Comparison of ENCODE assay signal across 9 cellular contexts in genomic region chr18:74331404-74331803, GRCh38. TPM values are rescaled to one million over a fixed set of nuclear protein-coding genes. Genes with fewer than 3 reads are reported as not detected.
DNase-seq lines count a peak whose midpoint lies in the region; ATAC-seq and TF ChIP-seq lines count a peak whose summit lies in the region.
"Had no signal": no experiment of that assay in that cellular context is flagged by ENCODE, and none has a peak within 500 bp of the region (broad histone marks: within the 10 kb centered on the region; RNA-seq: fewer than 3 reads in every experiment).

No MANE protein-coding gene starts in this region.

- H4K20me1 ChIP-seq in PC-9 (ENCODE audit: insufficient read depth): no peaks in the 10 kb centered on the region

- peak in 3 of 4 donors; percentile 61 to 78 (median 72) for ATAC-seq in heart left ventricle
- ATAC-seq in GM19397 (IDR thresholded peaks at IDR 0.05; ENCODE audit: unreplicated experiment): no peak

- no peak overlapping the region for H3K4me3 ChIP-seq in PC-9
- no peak overlapping the region for H3K4me3 ChIP-seq in heart left ventricle

- H3K79me2 ChIP-seq in PC-9 (ENCODE audit: low read depth): no peaks in the 10 kb centered on the region

- DNase-seq in ACHN (peak; percentile 47), GM13977 (ENCODE audit: low spot score) (no peak), PC-9 (peak in 1 of 2 experiments; percentile 46), heart left ventricle (no peak), ureter (ENCODE audit: low spot score) (no peak), GF-D8 (lab: John Stamatoyannopoulos, UW) (no peak)
- DNase-seq in activated T-cell treated with anti-CD3 and anti-CD28 coated beads, Interleukin-2, amount 50 U/mL, for 1 hour: no peak

- no peaks in the 10 kb centered on the region for H3K36me3 ChIP-seq in PC-9 (ENCODE audit: low read depth)
- no peaks in the 10 kb centered on the region for H3K36me3 ChIP-seq in heart left ventricle

- BruUV-seq in PC-9 (replicated peaks; lab: Mats Ljungman, UMichigan): no TSS peak

- no peak for TF ChIP-seq POLR2A in heart left ventricle (IDR thresholded peaks at IDR 0.05)

- POLR2A ChIA-PET in PC-9 (lab: Charles Lee; ENCODE audit: unreplicated experiment): no interaction called here

- intact Hi-C loops in PC-9 (cut with micrococcal nuclease; ENCODE audit: unreplicated experiment): loop anchor here (1.0 kb wide), 1 partner anchor 135 kb away; no protein-coding TSS in a partner anchor
- intact Hi-C loops in heart left ventricle (cut with DNase I): loop anchor here in 2 of 10 donors (5.0 kb wide), 2 partner anchors 84 to 89 kb away; no protein-coding TSS in a partner anchor

- no peak overlapping the region for H3K27ac ChIP-seq in PC-9
- H3K27ac ChIP-seq in heart left ventricle: no peak overlapping the region

- H3K27me3 ChIP-seq in PC-9 (ENCODE audit: insufficient read depth, low read depth) (no peaks in the 10 kb centered on the region), heart left ventricle (no peaks in the 10 kb centered on the region)

- H3K4me1 ChIP-seq in PC-9 (replicated peaks; ENCODE audit: insufficient read depth) (no peaks in the 10 kb centered on the region), heart left ventricle (peaks cover 0 to 8% (median 0%) of the 10 kb centered on the region in 12 donors)

- 53 to 68% (median 62%) methylated on average over 2 of the region's 2 CpGs for WGBS in heart left ventricle, 4 donors

- peak; percentile 15 for TF ChIP-seq CTCF in GM13977 (IDR thresholded peaks at IDR 0.05; ENCODE audit: extremely low read depth, insufficient read depth, missing control alignments)
- peak; percentile 60 for TF ChIP-seq CTCF in PC-9 (conservative IDR thresholded peaks at IDR 0.05)
- peak in 11 of 12 donors; percentile 19 to 53 (median 40) for TF ChIP-seq CTCF in heart left ventricle (IDR thresholded peaks at IDR 0.05)

- H3K9me2 ChIP-seq in PC-9 (ENCODE audit: insufficient read depth): 0 out of 2 replicates have a peak, but pooled peaks cover 4% of the 10 kb centered on the region

- CTCF ChIA-PET in PC-9 (lab: Charles Lee): no interaction called here

- H3K4me2 ChIP-seq in PC-9: no peak overlapping the region

- H3K9me3 ChIP-seq in PC-9 (ENCODE audit: insufficient read depth, low read depth): no peaks in the 10 kb centered on the region
- no peaks in the 10 kb centered on the region for H3K9me3 ChIP-seq in heart left ventricle

- in situ Hi-C loops in ACHN (cut with HindIII; ENCODE audit: low pct_ligation_motif_present, low pct_unique_long_range_greater_than_20kb, low sequenced_read_pairs): loop anchor here (25.0 kb wide), 1 partner anchor 144 kb away; no protein-coding TSS in a partner anchor
- in situ Hi-C loops in GM13977 (cut with MboI; ENCODE audit: low pct_unique_long_range_greater_than_20kb, low sequenced_read_pairs, unreplicated experiment): loop anchor here (25.0 kb wide), 1 partner anchor 144 kb away; no protein-coding TSS in a partner anchor

- no peaks in the 10 kb centered on the region for H3F3A ChIP-seq in PC-9 (ENCODE audit: insufficient read depth, low read depth)

- H2AFZ ChIP-seq in PC-9: no peak overlapping the region

RNA-seq across cellular contexts. Expression of gene C18orf63, which starts 15.8 kb away (rescaled TPM):
- total RNA-seq in PC-9 (2021): not detected in 2 replicates
- total RNA-seq in heart left ventricle: not detected
- polyA plus RNA-seq in heart left ventricle: not detected
- not detected for total RNA-seq in ureter
- total RNA-seq: mononuclear cell had no signal

RNA-seq across cellular contexts. Expression of gene CYB5A, which starts 39.6 kb away (rescaled TPM):
- total RNA-seq in PC-9 (2021) (105 and 109 TPM in 2 replicates), heart left ventricle (100 to 1,000 TPM in 4 of 9 donors, 10 to 100 TPM in 5; 46.5 to 146 (median 83.3) TPM), ureter (397 TPM)
- polyA plus RNA-seq in heart left ventricle: 10 to 100 TPM; 50.7 to 56.4 TPM
